Comparison of ENCODE assay signal across 16 cellular contexts in the genomic region with DNA sequence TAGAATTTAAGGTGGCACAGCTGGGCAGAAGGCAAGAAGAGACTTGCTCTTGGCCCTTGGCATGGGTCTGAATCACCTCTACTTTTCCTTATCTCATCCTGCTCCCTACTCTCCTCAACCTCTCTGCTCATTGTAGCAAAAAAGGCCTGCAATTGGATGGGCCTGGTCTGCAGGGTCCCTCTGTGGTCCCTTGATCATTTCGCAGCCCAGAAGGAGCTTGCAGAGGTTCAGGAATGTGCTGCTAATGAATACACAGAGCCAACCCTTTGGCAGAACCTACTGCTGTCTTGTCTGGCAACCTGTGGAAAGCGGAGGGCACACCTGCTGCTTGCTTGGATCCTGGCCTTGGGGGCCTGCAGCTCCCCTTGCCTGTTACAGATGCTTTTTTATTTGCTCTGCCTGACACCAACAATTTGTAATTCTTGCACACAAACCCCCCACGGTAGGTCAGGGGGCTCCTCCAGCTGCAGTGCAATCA.
A peak's percentile ranks its signal among the peaks of the same experiment; 100 is the strongest.
DNase-seq lines count a peak whose midpoint lies in the region; TF ChIP-seq lines count a peak whose summit lies in the region.
"Had no signal": no experiment of that assay in that cellular context is flagged by ENCODE, and none has a peak within 500 bp of the region (broad histone marks: within the 10 kb centered on the region; RNA-seq: fewer than 3 reads in every experiment).

No MANE protein-coding gene starts in this region.

- no peak overlapping the region for H2BK5ac ChIP-seq in mesendoderm (ENCODE audit: low read length)

- H3K56ac ChIP-seq in mesendoderm (ENCODE audit: low read length): no peak overlapping the region

- no peaks in the 10 kb centered on the region for H3K79me1 ChIP-seq in mesendoderm (ENCODE audit: low read length)

- H3K9me3 ChIP-seq in BLaER1 treated with 17β-estradiol and CSF1 and Interleukin-3, amounts not matched to agents 10 nM and 100 nM (replicated peaks in 1 of 11): peaks cover 12 to 25% (median 20%) of the 10 kb centered on the region in 11 experiments
- H3K9me3 ChIP-seq: MG63, SJCRH30 had no signal

- peak; percentile 83 for DNase-seq in epithelial cell of esophagus (ENCODE audit: low read depth)
- peak; percentile 57 for DNase-seq in mesendoderm
- no peak for DNase-seq in GDM1 (lab: John Stamatoyannopoulos, UW)
- no peak for DNase-seq in amygdala (lab: John Stamatoyannopoulos, UW)
- no peak for DNase-seq in NCI-H1048 (lab: John Stamatoyannopoulos, UW)
- DNase-seq in COLO829 (ENCODE audit: low spot score): no peak
- DNase-seq: DMS79, GM23248, MG63, NCI-H1930, NCI-H2171, SJCRH30 had no signal

- no peak overlapping the region for H2BK120ac ChIP-seq in mesendoderm (ENCODE audit: low read depth, low read length)

- WGBS in mesendoderm (ENCODE audit: extremely low coverage, insufficient coverage, low lambda C conversion rate): no CpG with 5 or more reads among the region's 3 CpGs

- H2BK15ac ChIP-seq in mesendoderm (replicated peaks; ENCODE audit: low read depth): no peak overlapping the region

- no peaks in the 10 kb centered on the region for H3K79me2 ChIP-seq in mesendoderm (ENCODE audit: control insufficient read depth, insufficient read depth, low read length)

- no peaks in the 10 kb centered on the region for H3K36me3 ChIP-seq in BLaER1 treated with 17β-estradiol and CSF1 and Interleukin-3, amounts not matched to agents 10 nM and 100 nM
- no peaks in the 10 kb centered on the region for H3K36me3 ChIP-seq in mesendoderm (ENCODE audit: control insufficient read depth, insufficient read depth, low read length)
- H3K36me3 ChIP-seq: MG63, SJCRH30 had no signal

- H3K27ac ChIP-seq in BLaER1 treated with 17β-estradiol and CSF1 and Interleukin-3, amounts not matched to agents 10 nM and 100 nM: no peak overlapping the region
- peak overlapping the region; percentile 63 for H3K27ac ChIP-seq in VCaP
- H3K27ac ChIP-seq in mesendoderm (ENCODE audit: low read depth, low read length): no peak overlapping the region
- H3K27ac ChIP-seq: A549, GM23248, KMS-11, SJCRH30 had no signal

- no peak for TF ChIP-seq CTCF in VCaP (conservative IDR thresholded peaks at IDR 0.05)
- no peak for TF ChIP-seq CTCF in epithelial cell of esophagus (IDR thresholded peaks at IDR 0.05; ENCODE audit: insufficient read depth, low read depth, low read length, missing control alignments)

- H3K4me2 ChIP-seq in BLaER1 treated with 17β-estradiol and CSF1 and Interleukin-3, amounts not matched to agents 10 nM and 100 nM: peak overlapping the region in 7 of 11 experiments; percentile 17 to 38 (median 20); a peak in 10 of 22 replicates
- no peak overlapping the region for H3K4me2 ChIP-seq in mesendoderm (ENCODE audit: low read length)
- H3K4me2 ChIP-seq: A549, KMS-11 had no signal

- no peak overlapping the region for H4K8ac ChIP-seq in mesendoderm (ENCODE audit: low read depth, low read length)

- H3K18ac ChIP-seq in mesendoderm (ENCODE audit: low read length): no peak overlapping the region

- peaks cover 0 to 15% (median 9%) of the 10 kb centered on the region in 10 experiments; a peak in 12 of 20 replicates for H3K4me1 ChIP-seq in BLaER1 treated with 17β-estradiol and CSF1 and Interleukin-3, amounts not matched to agents 10 nM and 100 nM
- no peaks in the 10 kb centered on the region for H3K4me1 ChIP-seq in mesendoderm (ENCODE audit: control insufficient read depth, low read depth, low read length)
- H3K4me1 ChIP-seq: SJCRH30 had no signal

- H3K4me3 ChIP-seq in BLaER1 treated with 17β-estradiol and CSF1 and Interleukin-3, amounts not matched to agents 10 nM and 100 nM: no peak overlapping the region
- peak overlapping the region; percentile 10 for H3K4me3 ChIP-seq in epithelial cell of esophagus (ENCODE audit: low read length)
- H3K4me3 ChIP-seq in mesendoderm (ENCODE audit: low read length): no peak overlapping the region
- H3K4me3 ChIP-seq: A549, GM23248, MG63, SJCRH30 had no signal

- no peak overlapping the region for H3K9ac ChIP-seq in BLaER1 treated with 17β-estradiol and CSF1 and Interleukin-3, amounts not matched to agents 10 nM and 100 nM
- H3K9ac ChIP-seq in mesendoderm (ENCODE audit: low read length): no peak overlapping the region
- H3K9ac ChIP-seq: GM23248, KMS-11 had no signal

- H3K23ac ChIP-seq in mesendoderm (ENCODE audit: low read length): no peak overlapping the region

- no peak overlapping the region for H4K5ac ChIP-seq in mesendoderm (ENCODE audit: low read length)

- H3K4ac ChIP-seq in mesendoderm (ENCODE audit: low read depth, low read length): no peak overlapping the region

- no peak overlapping the region for H2AK5ac ChIP-seq in mesendoderm (ENCODE audit: low read length)

- no peaks in the 10 kb centered on the region for H4K20me1 ChIP-seq in BLaER1 treated with 17β-estradiol and CSF1 and Interleukin-3, amounts not matched to agents 10 nM and 100 nM

- H3K27me3 ChIP-seq in BLaER1 treated with 17β-estradiol and CSF1 and Interleukin-3, amounts not matched to agents 10 nM and 100 nM: no peaks in the 10 kb centered on the region
- H3K27me3 ChIP-seq in mesendoderm (ENCODE audit: insufficient read depth, low read length, poor library complexity): no peaks in the 10 kb centered on the region
- H3K27me3 ChIP-seq: MG63, SJCRH30 had no signal

Comparison
In these comparisons a context has a peak if more than half of its experiments do, and no peak if none do; other contexts are left out.
1. DNase-seq: peak in epithelial cell of esophagus (single experiment) and mesendoderm (single experiment); none in GDM1 (single experiment), amygdala (0 of 56), NCI-H1048 (single experiment) and COLO829 (single experiment).